ENCODE assay signal across 1 cellular context in the genomic region with DNA sequence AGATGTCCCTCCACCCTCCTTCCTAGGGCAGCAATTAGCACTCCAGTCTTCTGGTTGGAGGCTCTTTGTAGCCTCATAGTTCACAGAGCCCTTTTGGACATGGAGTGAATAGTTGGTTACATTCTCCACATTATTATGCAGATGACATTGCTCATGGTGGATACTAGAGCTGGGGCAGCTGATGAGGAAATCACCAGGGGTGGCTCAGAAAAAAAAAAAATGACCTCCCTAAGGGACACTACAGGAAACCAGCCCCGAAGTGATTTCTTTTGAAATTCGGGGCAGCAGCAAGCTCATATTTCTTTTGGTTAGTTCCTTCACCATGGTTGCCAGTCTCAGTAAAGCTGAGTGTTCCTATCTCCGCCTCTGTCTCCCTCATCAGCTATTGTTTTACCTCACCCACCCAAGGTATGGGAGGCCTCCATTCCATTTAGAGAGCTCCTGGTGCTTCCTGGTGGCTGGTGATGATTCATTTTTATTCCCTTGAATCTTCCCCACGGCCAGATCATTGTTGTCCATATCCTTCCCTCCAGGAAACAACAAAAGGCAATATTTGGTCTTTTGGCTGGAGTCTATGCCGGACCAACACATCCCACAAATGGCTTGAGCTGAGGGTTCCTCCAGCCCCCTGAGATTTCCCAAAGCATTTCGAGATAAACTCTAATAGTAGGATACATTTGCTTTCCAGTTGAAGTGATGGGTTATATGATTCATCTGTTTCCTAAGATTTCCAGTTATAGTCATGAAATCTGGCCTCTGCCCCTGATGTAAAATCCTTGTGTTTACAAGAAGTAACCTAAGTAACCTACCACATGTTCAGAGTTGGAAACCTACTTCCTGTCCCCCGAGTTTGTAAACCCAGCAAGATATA.
A peak's percentile ranks its signal among the peaks of the same experiment; 100 is the strongest.
TF ChIP-seq lines count a peak whose summit lies in the region.

No MANE protein-coding gene starts in this region.

TF ChIP-seq in IMR-90, 13 proteins besides CTCF, POLR2A, EP300 and RAD21:
- no peak for TF ChIP-seq NFE2L2 (IDR thresholded peaks at IDR 0.05; ENCODE audit: low read depth, low read length)
- no peak for TF ChIP-seq SMC3 (IDR thresholded peaks at IDR 0.05; ENCODE audit: low read depth, low read length)
- peak; percentile 54; the same call in 1 of the 2 replicates for TF ChIP-seq CEBPB (IDR thresholded peaks at IDR 0.05; ENCODE audit: low read depth, low read length)
- no peak for TF ChIP-seq MAZ (IDR thresholded peaks at IDR 0.05; ENCODE audit: borderline replicate concordance, low read depth, low read length)
- TF ChIP-seq BHLHE40 (IDR thresholded peaks at IDR 0.05; ENCODE audit: low read depth, low read length) = peak; percentile 76; the same call in 1 of the 2 replicates
- 0 out of 2 replicates have a peak, but pooled peaks have one; percentile 14 for TF ChIP-seq FOS (IDR thresholded peaks at IDR 0.05; ENCODE audit: low read depth, low read length)
